8 cellular contexts compared by ENCODE assay signal in the genomic region with DNA sequence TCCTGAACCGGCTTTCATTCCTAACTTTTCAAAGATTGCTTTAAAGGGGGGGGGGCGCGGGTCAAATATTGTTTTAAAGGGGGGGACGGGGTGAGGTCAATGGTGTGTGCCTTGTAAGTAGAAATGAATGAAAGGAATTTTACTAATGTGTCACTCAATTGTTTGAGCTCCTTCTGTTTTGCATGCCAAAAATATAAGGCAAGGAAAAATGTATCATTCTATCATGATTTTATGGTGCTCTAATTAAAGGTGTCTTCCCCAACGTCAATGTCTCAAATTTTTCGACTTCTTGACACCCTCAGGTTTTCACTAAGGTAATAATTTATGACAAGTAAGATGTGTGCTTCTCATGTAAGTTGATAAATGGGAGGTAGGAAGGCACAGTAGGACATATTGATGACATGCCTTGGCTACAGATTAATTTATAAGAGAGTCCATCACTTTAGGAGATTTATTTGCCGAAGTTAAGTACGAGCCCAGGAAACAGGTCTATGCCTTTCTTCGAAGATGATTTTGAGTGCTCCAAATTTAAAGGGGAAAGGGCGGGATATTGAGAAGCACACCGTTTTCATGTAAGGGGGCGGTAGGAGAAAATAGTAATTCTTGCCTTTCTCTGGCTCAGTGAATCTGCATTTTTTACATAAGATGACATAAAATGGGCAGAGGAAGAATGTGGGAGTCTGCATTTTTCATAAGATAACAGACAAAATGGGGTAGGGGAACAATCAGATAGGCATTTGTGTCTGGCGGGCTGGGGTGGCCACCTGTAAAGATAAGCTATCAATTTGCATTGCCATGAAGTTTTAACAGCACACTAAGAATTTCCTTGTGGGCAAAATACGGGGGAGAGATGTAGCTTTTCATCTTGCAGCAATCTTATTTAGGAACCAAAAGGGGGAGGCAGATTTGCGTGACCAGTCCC. TPM values are rescaled to one million over a fixed set of nuclear protein-coding genes. Genes with fewer than 3 reads are reported as not detected.
DNase-seq lines count a peak whose midpoint lies in the region; ATAC-seq and TF ChIP-seq lines count a peak whose summit lies in the region.

No MANE protein-coding gene starts in this region.

- H2AFZ ChIP-seq in OCI-LY7 (ENCODE audit: low read length): peak overlapping the region; percentile 64

- H3K27ac ChIP-seq in OCI-LY7 (ENCODE audit: low read depth, low read length, poor library complexity, severe bottlenecking) (peak overlapping the region; percentile 78), endodermal cell (ENCODE audit: low read depth, low read length) (no peak overlapping the region)

- TF ChIP-seq CTCF in Caco-2 (IDR thresholded peaks at IDR 0.05; ENCODE audit: insufficient read depth in 1 of 2, low read depth in 1 of 2, low read length in 1 of 2, severe bottlenecking in 1 of 2, unreplicated experiment in 1 of 2) (no peak), OCI-LY7 (conservative IDR thresholded peaks at IDR 0.05; ENCODE audit: low read length) (no peak), endodermal cell (conservative IDR thresholded peaks at IDR 0.05) (no peak), osteocyte (IDR thresholded peaks at IDR 0.05) (no peak), GM10248 (IDR thresholded peaks at IDR 0.05; ENCODE audit: control extremely low read depth, extremely low read depth, low read depth, missing control alignments) (no peak)

- ATAC-seq in HG02759 (IDR thresholded peaks at IDR 0.05; ENCODE audit: unreplicated experiment) (no peak), GM19328 (IDR thresholded peaks at IDR 0.05; ENCODE audit: unreplicated experiment) (no peak)

- peak overlapping the region; percentile 99 for H3K27ac Mint-ChIP-seq in Caco-2 (ENCODE audit: unreplicated experiment)
- peak overlapping the region; percentile 92 for H3K27ac Mint-ChIP-seq in endodermal cell
- H3K27ac Mint-ChIP-seq in osteocyte (ENCODE audit: unreplicated experiment): peak overlapping the region; percentile 100

- BruUV-seq in Caco-2 (replicated peaks; lab: Mats Ljungman, UMichigan) (no TSS peak), OCI-LY7 (replicated peaks; lab: Mats Ljungman, UMichigan) (no TSS peak)

- H3K4me1 ChIP-seq in Caco-2 (no peaks in the 10 kb centered on the region), OCI-LY7 (ENCODE audit: insufficient read depth, low read length, poor library complexity, severe bottlenecking) (peaks cover 3% of the 10 kb centered on the region), endodermal cell (ENCODE audit: control insufficient read depth, insufficient read depth, low read length) (no peaks in the 10 kb centered on the region)

- CTCF ChIA-PET in Caco-2 (lab: Charles Lee): no interaction called here
- CTCF ChIA-PET in OCI-LY7 (lab: Charles Lee; ENCODE audit: unreplicated experiment): no interaction called here
- CTCF ChIA-PET in GM10248 (lab: Yijun Ruan, JAX): interaction anchor here (1.5 to 1.9 kb wide), 2 partner anchors 12 to 128 kb away, joined by 6 read pairs; no protein-coding TSS in a partner anchor

- peaks cover 47% of the 10 kb centered on the region for H3K79me2 ChIP-seq in OCI-LY7 (ENCODE audit: insufficient read depth, low read depth, low read length)

- H3K4me3 Mint-ChIP-seq in Caco-2 (ENCODE audit: unreplicated experiment) (peak overlapping the region; percentile 89), endodermal cell (peak overlapping the region; percentile 98), osteocyte (ENCODE audit: unreplicated experiment) (peak overlapping the region; percentile 100)

- peak overlapping the region; percentile 93 for H3K4me2 ChIP-seq in OCI-LY7 (ENCODE audit: low read length)

- H3K9me3 Mint-ChIP-seq in Caco-2 (ENCODE audit: unreplicated experiment): no peaks in the 10 kb centered on the region
- H3K9me3 Mint-ChIP-seq in endodermal cell: peaks cover 38% of the 10 kb centered on the region
- no peaks in the 10 kb centered on the region for H3K9me3 Mint-ChIP-seq in osteocyte (ENCODE audit: unreplicated experiment)

- no peaks in the 10 kb centered on the region for H3K36me3 ChIP-seq in Caco-2 (ENCODE audit: control insufficient read depth, insufficient read depth, low read length)
- no peaks in the 10 kb centered on the region for H3K36me3 ChIP-seq in OCI-LY7 (ENCODE audit: insufficient read depth, low read length)
- peaks cover 8% of the 10 kb centered on the region for H3K36me3 ChIP-seq in endodermal cell (ENCODE audit: control insufficient read depth, insufficient read depth, low read length)

- H3K27me3 Mint-ChIP-seq in Caco-2 (ENCODE audit: insufficient read depth, unreplicated experiment) (no peaks in the 10 kb centered on the region), endodermal cell (ENCODE audit: insufficient read depth) (no peaks in the 10 kb centered on the region), osteocyte (ENCODE audit: unreplicated experiment) (no peaks in the 10 kb centered on the region)

- no peaks in the 10 kb centered on the region for H3K9me2 ChIP-seq in OCI-LY7 (ENCODE audit: insufficient read depth, low read length)

- H3K9me3 ChIP-seq in Caco-2 (no peaks in the 10 kb centered on the region), OCI-LY7 (ENCODE audit: low read length) (no peaks in the 10 kb centered on the region), endodermal cell (ENCODE audit: control insufficient read depth, low read length) (peaks cover 30% of the 10 kb centered on the region)

- no peaks in the 10 kb centered on the region for H4K20me1 ChIP-seq in OCI-LY7 (ENCODE audit: insufficient read depth, low read length)

- POLR2A ChIA-PET in Caco-2 (lab: Charles Lee): interaction anchor here (0.7 kb wide), 1 partner anchor 341 kb away, joined by 6 read pairs; no protein-coding TSS in a partner anchor
- POLR2A ChIA-PET in OCI-LY7 (lab: Charles Lee): interaction anchor here (0.7 to 0.8 kb wide), 2 partner anchors 146 to 252 kb away, joined by 3 to 6 read pairs; no protein-coding TSS in a partner anchor
- POLR2A ChIA-PET in GM10248 (lab: Yijun Ruan, JAX): interaction anchor here (1.3 to 2.4 kb wide), 2 partner anchors 75 to 285 kb away, joined by 4 to 9 read pairs; a partner anchor contains a TSS

- intact Hi-C loops in Caco-2 (cut with micrococcal nuclease; ENCODE audit: unreplicated experiment): loop anchor here (1.0 to 2.0 kb wide), 2 partner anchors 33 to 148 kb away; no protein-coding TSS in a partner anchor
- intact Hi-C loops in OCI-LY7 (cut with micrococcal nuclease; ENCODE audit: unreplicated experiment): loop anchor here (1.0 to 5.0 kb wide), 4 partner anchors 74 to 367 kb away; a partner anchor contains a TSS

- H3K4me1 Mint-ChIP-seq in Caco-2 (ENCODE audit: low read depth, unreplicated experiment) (peaks cover 6% of the 10 kb centered on the region), endodermal cell (peaks cover 15% of the 10 kb centered on the region), osteocyte (ENCODE audit: unreplicated experiment) (peaks cover 29% of the 10 kb centered on the region)

- WGBS in endodermal cell (ENCODE audit: insufficient coverage in 1 of 2, insufficient read length in 1 of 2), 2 experiments: 6 to 15% methylated on average over 8 to 14 of the region's 15 CpGs

- peak overlapping the region; percentile 87 for H3K9ac ChIP-seq in endodermal cell (ENCODE audit: extremely low read depth, low read length, poor library complexity, severe bottlenecking)

- H3K4me3 ChIP-seq in Caco-2 (ENCODE audit: low read depth, low read length) (peak overlapping the region; percentile 53), OCI-LY7 (ENCODE audit: low read depth, low read length, poor library complexity, severe bottlenecking) (peak overlapping the region; percentile 69), endodermal cell (ENCODE audit: low read length) (peak overlapping the region; percentile 95)

- DNase-seq in Caco-2 (no peak), OCI-LY7 (ENCODE audit: low spot score) (no peak), endodermal cell (peak; percentile 49), osteocyte (ENCODE audit: extremely low spot score, unreplicated experiment) (no peak), GM10248 (ENCODE audit: extremely low spot score) (no peak), NCI-H146 treated with DMSO at 0.1 percent for 48 hours (lab: John Stamatoyannopoulos, UW; ENCODE audit: unreplicated experiment) (no peak)

- H3K36me3 Mint-ChIP-seq in Caco-2 (ENCODE audit: insufficient read depth, unreplicated experiment) (peaks cover 3% of the 10 kb centered on the region), endodermal cell (ENCODE audit: low read depth) (peaks cover 27% of the 10 kb centered on the region), osteocyte (ENCODE audit: unreplicated experiment) (no peaks in the 10 kb centered on the region)

- H3K27me3 ChIP-seq in Caco-2 (replicated peaks; ENCODE audit: control insufficient read depth, insufficient read depth, low read length) (no peaks in the 10 kb centered on the region), endodermal cell (ENCODE audit: control insufficient read depth, insufficient read depth, low read length, poor library complexity, severe bottlenecking) (no peaks in the 10 kb centered on the region)

RNA-seq across cellular contexts. Expression of a gene that starts 1.2 kb away (rescaled TPM):
- 19.8 and 21.1 TPM in 2 replicates for total RNA-seq in Caco-2 (2022)
- 23.4 and 34.3 TPM in 2 replicates for total RNA-seq in OCI-LY7 (2014; rRNA removed; shearing (Covaris generic))
- total RNA-seq in OCI-LY7 (2022): 22.2 and 22.8 TPM in 2 replicates
- 10 to 100 TPM; 45.2 to 49.0 TPM for total RNA-seq in endodermal cell
- 28.3 TPM for polyA plus RNA-seq in endodermal cell (2013, experiment 1 of 2)
- polyA plus RNA-seq in endodermal cell (2013, experiment 2 of 2): 28.5 TPM
- 39.1 and 40.7 TPM in 2 replicates for total RNA-seq in osteocyte
